8 cellular contexts compared by ENCODE assay signal in the genomic region with DNA sequence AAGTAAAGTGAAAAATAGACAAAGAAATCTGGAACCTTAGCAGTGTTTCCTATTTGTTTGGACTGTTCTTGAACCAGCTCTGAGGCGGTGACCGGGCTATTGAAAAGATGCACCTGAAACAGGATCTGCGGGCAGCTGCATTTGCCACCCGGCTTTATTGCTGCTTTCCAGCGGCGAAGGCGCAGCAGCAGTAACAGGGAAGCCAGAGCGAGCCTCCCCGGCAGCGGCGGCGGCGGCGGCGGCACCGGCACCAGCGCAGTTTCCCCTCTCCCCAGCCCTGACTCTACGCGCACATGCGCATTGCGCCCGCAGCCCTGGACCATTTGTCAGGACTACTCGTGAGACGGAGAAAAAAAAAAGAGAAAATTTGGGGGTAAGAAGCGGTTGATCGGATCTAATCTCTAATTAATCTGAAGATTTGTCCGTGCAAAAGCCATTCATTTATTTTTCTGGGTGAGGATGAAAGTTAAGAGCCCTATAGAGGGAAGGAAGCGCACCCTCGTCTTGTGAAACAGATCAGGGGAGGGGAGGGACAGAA.
A peak's percentile ranks its signal among the peaks of the same experiment; 100 is the strongest.
DNase-seq lines count a peak whose midpoint lies in the region; ATAC-seq lines count a peak whose summit lies in the region.

A gene (plus strand): TSS at position 290 of the 538 bp plus-strand sequence. CDS start 24,119 bp downstream, outside the sequence.

- DNase-seq in NCI-H1436 (lab: John Stamatoyannopoulos, UW), result peak; percentile 55
- DNase-seq in NCI-H1436 treated with DMSO at 0.1 percent for 48 hours (lab: John Stamatoyannopoulos, UW), result no peak
- DNase-seq in NCI-H2196 treated with DMSO at 0.1 percent for 48 hours (lab: John Stamatoyannopoulos, UW; ENCODE audit: unreplicated experiment), result peak; percentile 51
- peak; percentile 67 to 78 (median 72) for DNase-seq in activated CD4-positive, CD25-positive, alpha-beta regulatory T cell (lab: John Stamatoyannopoulos, UW)
- peak in 60 of 61 donors; percentile 7 to 85 (median 68) for DNase-seq in caudate nucleus (lab: John Stamatoyannopoulos, UW)
- peak; percentile 87 for DNase-seq in iris pigment epithelial cell (ENCODE audit: low read depth)
- peak; percentile 57 for DNase-seq in smooth muscle cell of the brain vasculature (ENCODE audit: low read depth, low spot score)

- H3K27ac ChIP-seq in caudate nucleus (ENCODE audit: low read depth, low read length), result peak within 1 kb of the TSS; percentile 44

- peak; percentile 69 for ATAC-seq in HG03064 (IDR thresholded peaks at IDR 0.05; ENCODE audit: low read depth, unreplicated experiment)
